ENCODE assay signal across 1 cellular context in the genomic region with DNA sequence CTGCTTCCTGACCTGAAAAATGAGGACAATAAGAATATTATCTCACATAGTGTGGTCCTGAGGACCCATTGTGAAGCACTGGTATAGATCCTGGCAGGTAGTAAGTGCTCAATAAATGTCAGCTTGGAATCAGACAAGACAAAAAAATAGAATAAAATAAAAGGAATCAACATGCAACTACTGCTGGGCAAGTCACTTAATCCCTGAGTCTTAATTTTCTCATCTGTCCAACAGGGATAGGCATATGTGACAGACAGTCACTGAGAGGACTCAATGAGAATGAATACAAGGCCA.
TF ChIP-seq lines count a peak whose summit lies in the region.

No MANE protein-coding gene starts in this region.

TF ChIP-seq in H1, 55 proteins besides CTCF, POLR2A, EP300 and RAD21:
- TF ChIP-seq CEBPB (IDR thresholded peaks at IDR 0.05; ENCODE audit: low read depth, low read length): no peak
- TF ChIP-seq SUZ12 (IDR thresholded peaks at IDR 0.05; ENCODE audit: low read length): no peak
- no peak for TF ChIP-seq JUND (IDR thresholded peaks at IDR 0.05; ENCODE audit: low read length)
- no peak for TF ChIP-seq SIN3A (conservative IDR thresholded peaks at IDR 0.05 in 1 of 2, IDR thresholded peaks at IDR 0.05 in 1 of 2; ENCODE audit: low read depth in 1 of 2, low read length in 2 of 2)
- no peak for TF ChIP-seq SIX5 (IDR thresholded peaks at IDR 0.05; ENCODE audit: low read depth, low read length)
- no peak for TF ChIP-seq CHD1 (IDR thresholded peaks at IDR 0.05; ENCODE audit: low read depth, low read length)
- TF ChIP-seq GTF2F1 (IDR thresholded peaks at IDR 0.05; ENCODE audit: borderline replicate concordance, low read depth, low read length): no peak
- TF ChIP-seq KDM4A (IDR thresholded peaks at IDR 0.05; ENCODE audit: low read depth, low read length, severe bottlenecking): no peak
